1 cellular context compared by ENCODE assay signal in the genomic region with DNA sequence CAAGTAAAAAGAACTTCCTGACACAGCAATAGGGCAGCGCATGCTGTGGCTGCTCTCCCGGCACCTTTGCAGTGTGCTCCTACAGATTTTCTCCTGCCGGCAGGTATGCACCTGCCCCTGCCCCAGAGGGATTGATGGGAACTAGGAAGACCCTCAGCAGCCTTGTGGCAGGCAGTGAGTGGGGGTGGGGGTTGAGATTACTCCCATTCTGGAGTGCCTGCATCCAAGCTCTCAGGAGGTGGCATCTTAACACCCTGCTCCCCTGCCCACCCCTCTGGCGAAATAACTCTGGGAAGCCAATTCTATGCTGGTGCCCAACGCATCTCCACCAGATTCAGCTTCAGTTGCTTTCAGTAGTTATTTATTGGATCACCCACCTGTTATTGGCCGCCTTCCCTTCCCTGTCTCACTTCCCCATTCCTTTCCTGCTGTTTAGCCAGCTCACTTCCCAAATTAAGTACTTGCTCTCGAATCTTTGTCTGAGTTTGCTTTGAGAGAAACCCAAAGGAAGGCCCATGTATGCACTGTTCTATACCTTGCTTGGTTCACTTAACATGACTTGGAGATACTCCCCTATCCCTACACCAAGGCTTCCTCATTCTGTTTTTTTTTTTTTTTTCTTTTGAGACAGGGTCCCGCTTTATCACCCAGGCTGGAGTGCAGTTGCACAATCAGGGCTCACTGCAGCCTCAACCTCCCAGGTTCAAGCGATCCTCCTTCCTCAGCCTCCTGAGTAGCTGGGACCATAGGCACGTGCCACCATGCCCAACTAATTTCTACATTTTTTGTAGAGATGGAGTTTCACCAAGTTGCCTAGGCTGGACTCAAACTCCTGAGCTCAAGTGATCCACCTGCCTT.
TF ChIP-seq lines count a peak whose summit lies in the region.

No MANE protein-coding gene starts in this region.

TF ChIP-seq in IMR-90, 13 proteins besides CTCF, POLR2A, EP300 and RAD21:
- TF ChIP-seq MAZ (IDR thresholded peaks at IDR 0.05; ENCODE audit: borderline replicate concordance, low read depth, low read length) (no peak), BHLHE40 (IDR thresholded peaks at IDR 0.05; ENCODE audit: low read depth, low read length) (no peak), FOS (IDR thresholded peaks at IDR 0.05; ENCODE audit: low read depth, low read length) (no peak), MXI1 (IDR thresholded peaks at IDR 0.05; ENCODE audit: borderline replicate concordance, low read depth, low read length) (no peak), CEBPB (IDR thresholded peaks at IDR 0.05; ENCODE audit: low read depth, low read length) (no peak), RFX5 (IDR thresholded peaks at IDR 0.05; ENCODE audit: low read depth, low read length) (no peak)
- TF ChIP-seq, protein P1, sequence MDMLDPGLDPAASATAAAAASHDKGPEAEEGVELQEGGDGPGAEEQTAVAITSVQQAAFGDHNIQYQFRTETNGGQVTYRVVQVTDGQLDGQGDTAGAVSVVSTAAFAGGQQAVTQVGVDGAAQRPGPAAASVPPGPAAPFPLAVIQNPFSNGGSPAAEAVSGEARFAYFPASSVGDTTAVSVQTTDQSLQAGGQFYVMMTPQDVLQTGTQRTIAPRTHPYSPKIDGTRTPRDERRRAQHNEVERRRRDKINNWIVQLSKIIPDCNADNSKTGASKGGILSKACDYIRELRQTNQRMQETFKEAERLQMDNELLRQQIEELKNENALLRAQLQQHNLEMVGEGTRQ (IDR thresholded peaks at IDR 0.05; ENCODE audit: low read depth, low read length): no peak
